In the genomic region with DNA sequence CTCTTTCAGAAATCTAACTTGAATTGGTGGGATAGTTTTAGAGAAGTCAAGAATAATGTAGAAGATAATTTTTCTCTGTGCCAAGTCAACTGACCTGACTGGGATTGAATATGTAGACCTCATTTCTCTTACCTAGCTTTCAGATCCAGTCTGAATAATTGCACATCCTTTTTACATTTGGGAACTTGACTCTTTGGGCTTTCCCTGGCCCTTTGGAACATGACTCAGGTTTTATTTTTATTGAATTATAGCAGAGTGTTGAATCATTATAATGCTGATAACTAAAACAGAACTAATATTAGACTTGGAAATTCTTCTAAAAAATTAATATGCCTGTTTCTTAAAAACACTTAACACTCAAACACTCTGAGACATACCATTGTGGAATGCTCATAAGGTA, we compare ENCODE assay signal across 31 cellular contexts.
DNase-seq lines count a peak whose midpoint lies in the region; ATAC-seq and TF ChIP-seq lines count a peak whose summit lies in the region.
"Had no signal": no experiment of that assay in that cellular context is flagged by ENCODE, and none has a peak within 500 bp of the region (broad histone marks: within the 10 kb centered on the region; RNA-seq: fewer than 3 reads in every experiment).

No MANE protein-coding gene starts in this region.

- H3K9me3 ChIP-seq in SK-N-SH, result no peaks in the 10 kb centered on the region
- no peaks in the 10 kb centered on the region for H3K9me3 ChIP-seq in gastrocnemius medialis
- H3K9me3 ChIP-seq: right atrium auricular region, SJSA1, testis had no signal

- TF ChIP-seq CTCF in SK-N-SH (IDR thresholded peaks at IDR 0.05), result no peak
- no peak for TF ChIP-seq CTCF in fibroblast of mammary gland (conservative IDR thresholded peaks at IDR 0.05; ENCODE audit: control insufficient read depth, insufficient read depth, low read depth, low read length)
- no peak for TF ChIP-seq CTCF in gastrocnemius medialis (IDR thresholded peaks at IDR 0.05 in 4 of 5, conservative IDR thresholded peaks at IDR 0.05 in 1 of 5)
- no peak for TF ChIP-seq CTCF in GM13977 (IDR thresholded peaks at IDR 0.05; ENCODE audit: extremely low read depth, insufficient read depth, missing control alignments)

- H3K4me1 ChIP-seq in SK-N-SH (ENCODE audit: control insufficient read depth in 1 of 2, insufficient read depth in 2 of 2, low read depth in 1 of 2, low read length in 1 of 2) (peaks cover 25 to 26% of the 10 kb centered on the region in 2 experiments), gastrocnemius medialis (peaks cover 81 to 82% of the 10 kb centered on the region in 2 donors)
- H3K4me1 ChIP-seq: neural progenitor cell had no signal

- peaks cover 29% of the 10 kb centered on the region for H3F3A ChIP-seq in SK-N-SH (replicated peaks; ENCODE audit: insufficient read depth)

- H3K79me2 ChIP-seq in SK-N-SH (ENCODE audit: insufficient read depth), result no peaks in the 10 kb centered on the region

- H4K20me1 ChIP-seq in SK-N-SH (ENCODE audit: insufficient read depth), result no peaks in the 10 kb centered on the region

- H3K27ac ChIP-seq in SK-N-SH (ENCODE audit: low read depth in 2 of 2, low read length in 1 of 2) (peak overlapping the region; percentile 28 to 43), gastrocnemius medialis (peak overlapping the region; percentile 61 to 85 (median 72))
- H3K27ac ChIP-seq: neural progenitor cell, SJSA1, testis had no signal

- peak; percentile 12 for DNase-seq in EH (ENCODE audit: low read depth)
- DNase-seq in SK-N-SH, result no peak
- DNase-seq in fibroblast of mammary gland (ENCODE audit: low read depth), result peak; percentile 41
- DNase-seq in gastrocnemius medialis, result no peak
- no peak for DNase-seq in GM13977 (ENCODE audit: low spot score)
- no peak for DNase-seq in NCI-H2029 (lab: John Stamatoyannopoulos, UW)
- DNase-seq: ACHN; activated CD4-positive, alpha-beta T cell treated with anti-CD3 and anti-CD28 coated beads, Interleukin-2, amount 50 U/mL, for 1 hour; activated CD8-positive, alpha-beta memory T cell treated with anti-CD3 and anti-CD28 coated beads, Interleukin-2, amount 10 ng/mL, durations not matched to agents 7 days and 5 days; activated gamma-delta T cell; activated naive CD8-positive, alpha-beta T cell treated with anti-CD3 and anti-CD28 coated beads for 36 hours; activated T-cell treated with anti-CD3 and anti-CD28 coated beads, Interleukin-2, amount 50 U/mL, for 4 hours; aorta; caudate nucleus; CD8-positive, alpha-beta memory T cell; effector memory CD8-positive, alpha-beta T cell; erythroblast; immature natural killer cell; mesendoderm; NCI-H1092 treated with DMSO at 0.1 percent for 48 hours; NCI-H1694 treated with DMSO at 0.1 percent for 48 hours; NCI-H82; stimulated activated CD4-positive, alpha-beta T cell treated with anti-CD3 and anti-CD28 coated beads, Interleukin-1b, Interleukin-23, amount 100 ng/mL, for 48 hours; stimulated activated naive CD4-positive, alpha-beta T cell treated with Interleukin-2 at 50 U/mL for 16 hours; T-cell; testis had no signal

- H3K4me2 ChIP-seq in SK-N-SH, result no peak overlapping the region
- H3K4me2 ChIP-seq: neural progenitor cell had no signal

- TF ChIP-seq RAD21 in SK-N-SH (IDR thresholded peaks at IDR 0.05; ENCODE audit: low read length), result no peak

- in situ Hi-C loops in gastrocnemius medialis (cut with MboI; ENCODE audit: low sequenced_read_pairs in 4 of 4), result no loop called here
- in situ Hi-C loops in GM13977 (cut with MboI; ENCODE audit: low pct_unique_long_range_greater_than_20kb, low sequenced_read_pairs, unreplicated experiment), result no loop called here

- no peak overlapping the region for H2AFZ ChIP-seq in SK-N-SH (ENCODE audit: low read depth)
- H2AFZ ChIP-seq: neural progenitor cell had no signal

- H3K27me3 ChIP-seq in SK-N-SH (ENCODE audit: insufficient read depth), result no peaks in the 10 kb centered on the region
- no peaks in the 10 kb centered on the region for H3K27me3 ChIP-seq in gastrocnemius medialis
- H3K27me3 ChIP-seq: neural progenitor cell, right atrium auricular region, SJSA1, testis had no signal

- no peak overlapping the region for H3K9ac ChIP-seq in SK-N-SH
- H3K9ac ChIP-seq: neural progenitor cell had no signal

- H3K9me2 ChIP-seq in SK-N-SH, result no peaks in the 10 kb centered on the region

- TF ChIP-seq EP300 in SK-N-SH (IDR thresholded peaks at IDR 0.05; ENCODE audit: borderline replicate concordance in 1 of 2, low read depth in 1 of 2, low read length in 1 of 2), result no peak

- no peak for ATAC-seq in gastrocnemius medialis
- ATAC-seq in GM21723 (IDR thresholded peaks at IDR 0.05; ENCODE audit: unreplicated experiment), result no peak
- ATAC-seq: activated CD8-positive, alpha-beta memory T cell treated with anti-CD3 and anti-CD28 coated beads, Interleukin-2, amount 10 ng/mL, durations not matched to agents 7 days and 5 days; activated T-cell treated with anti-CD3 and anti-CD28 coated beads, Interleukin-2, amount 50 U/mL, for 4 hours; effector memory CD8-positive, alpha-beta T cell; T-cell; WTC11 had no signal

- TF ChIP-seq POLR2A in gastrocnemius medialis (IDR thresholded peaks at IDR 0.05), result no peak

- POLR2A ChIA-PET in SK-N-SH (lab: Yijun Ruan, JAX), result no interaction called here

- no peak overlapping the region for H3K4me3 ChIP-seq in SK-N-SH (ENCODE audit: low read depth in 2 of 2, low read length in 1 of 2)
- no peak overlapping the region for H3K4me3 ChIP-seq in fibroblast of mammary gland (ENCODE audit: control insufficient read depth, low read depth, low read length)
- no peak overlapping the region for H3K4me3 ChIP-seq in gastrocnemius medialis
- H3K4me3 ChIP-seq: neural progenitor cell, right atrium auricular region, SJSA1, testis had no signal

- H3K36me3 ChIP-seq in SK-N-SH (replicated peaks in 1 of 2; ENCODE audit: control insufficient read depth in 1 of 2, insufficient read depth in 2 of 2, low read length in 1 of 2), result peaks cover 9 to 10% of the 10 kb centered on the region in 2 experiments
- no peaks in the 10 kb centered on the region for H3K36me3 ChIP-seq in gastrocnemius medialis
- H3K36me3 ChIP-seq: neural progenitor cell, right atrium auricular region had no signal

- CTCF ChIA-PET in SK-N-SH (lab: Yijun Ruan, JAX), result interaction anchor here (1.4 to 6.9 kb wide), 2 partner anchors 15 to 73 kb away, joined by 3 to 54 read pairs; no protein-coding TSS in a partner anchor

- intact Hi-C loops in gastrocnemius medialis (cut with DNase I; ENCODE audit: low total_unique reads), result loop anchor here (10.0 kb wide), 1 partner anchor 879 kb away; no protein-coding TSS in a partner anchor

TF ChIP-seq in SK-N-SH, 30 proteins besides CTCF, POLR2A, EP300 and RAD21:
- TF ChIP-seq NFIC (IDR thresholded peaks at IDR 0.05; ENCODE audit: borderline replicate concordance) (no peak), GATA2 (CRISPR knock-in tag; IDR thresholded peaks at IDR 0.05) (no peak), RCOR1 (IDR thresholded peaks at IDR 0.05; ENCODE audit: low read length) (no peak), MEF2A (IDR thresholded peaks at IDR 0.05; ENCODE audit: borderline replicate concordance, low read depth) (no peak), TAF1 (IDR thresholded peaks at IDR 0.05; ENCODE audit: borderline replicate concordance, low read depth, low read length) (no peak), RXRA (IDR thresholded peaks at IDR 0.05; ENCODE audit: borderline replicate concordance, low read depth) (no peak), ELF1 (IDR thresholded peaks at IDR 0.05) (no peak), GABPA (IDR thresholded peaks at IDR 0.05; ENCODE audit: low read depth) (no peak), POLR2AphosphoS5 (IDR thresholded peaks at IDR 0.05; ENCODE audit: low read depth, low read length) (no peak), NRF1 (IDR thresholded peaks at IDR 0.05; ENCODE audit: low read depth, low read length) (no peak), JUND (IDR thresholded peaks at IDR 0.05) (no peak), EZH2phosphoT487 (IDR thresholded peaks at IDR 0.05; ENCODE audit: borderline replicate concordance, low read depth) (no peak), MAX (IDR thresholded peaks at IDR 0.05; ENCODE audit: low read depth) (no peak), MXI1 (IDR thresholded peaks at IDR 0.05; ENCODE audit: low read depth, low read length) (no peak), FOXJ3 (CRISPR knock-in tag; IDR thresholded peaks at IDR 0.05) (no peak)
- TF ChIP-seq, protein P1, sequence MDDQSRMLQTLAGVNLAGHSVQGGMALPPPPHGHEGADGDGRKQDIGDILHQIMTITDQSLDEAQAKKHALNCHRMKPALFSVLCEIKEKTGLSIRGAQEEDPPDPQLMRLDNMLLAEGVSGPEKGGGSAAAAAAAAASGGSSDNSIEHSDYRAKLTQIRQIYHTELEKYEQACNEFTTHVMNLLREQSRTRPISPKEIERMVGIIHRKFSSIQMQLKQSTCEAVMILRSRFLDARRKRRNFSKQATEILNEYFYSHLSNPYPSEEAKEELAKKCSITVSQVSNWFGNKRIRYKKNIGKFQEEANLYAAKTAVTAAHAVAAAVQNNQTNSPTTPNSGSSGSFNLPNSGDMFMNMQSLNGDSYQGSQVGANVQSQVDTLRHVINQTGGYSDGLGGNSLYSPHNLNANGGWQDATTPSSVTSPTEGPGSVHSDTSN (IDR thresholded peaks at IDR 0.05), result no peak
- TF ChIP-seq, protein P2, sequence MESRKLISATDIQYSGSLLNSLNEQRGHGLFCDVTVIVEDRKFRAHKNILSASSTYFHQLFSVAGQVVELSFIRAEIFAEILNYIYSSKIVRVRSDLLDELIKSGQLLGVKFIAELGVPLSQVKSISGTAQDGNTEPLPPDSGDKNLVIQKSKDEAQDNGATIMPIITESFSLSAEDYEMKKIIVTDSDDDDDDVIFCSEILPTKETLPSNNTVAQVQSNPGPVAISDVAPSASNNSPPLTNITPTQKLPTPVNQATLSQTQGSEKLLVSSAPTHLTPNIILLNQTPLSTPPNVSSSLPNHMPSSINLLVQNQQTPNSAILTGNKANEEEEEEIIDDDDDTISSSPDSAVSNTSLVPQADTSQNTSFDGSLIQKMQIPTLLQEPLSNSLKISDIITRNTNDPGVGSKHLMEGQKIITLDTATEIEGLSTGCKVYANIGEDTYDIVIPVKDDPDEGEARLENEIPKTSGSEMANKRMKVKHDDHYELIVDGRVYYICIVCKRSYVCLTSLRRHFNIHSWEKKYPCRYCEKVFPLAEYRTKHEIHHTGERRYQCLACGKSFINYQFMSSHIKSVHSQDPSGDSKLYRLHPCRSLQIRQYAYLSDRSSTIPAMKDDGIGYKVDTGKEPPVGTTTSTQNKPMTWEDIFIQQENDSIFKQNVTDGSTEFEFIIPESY (IDR thresholded peaks at IDR 0.05; ENCODE audit: borderline replicate concordance, low read depth), result no peak

Comparison
In these comparisons a context has a peak if more than half of its experiments do, and no peak if none do; other contexts are left out.
1. DNase-seq: peak in EH (single experiment) and fibroblast of mammary gland (single experiment); none in SK-N-SH (single experiment), gastrocnemius medialis (0 of 2), GM13977 (single experiment) and NCI-H2029 (single experiment).